ENCODE assay signal across 22 cellular contexts in the genomic region with DNA sequence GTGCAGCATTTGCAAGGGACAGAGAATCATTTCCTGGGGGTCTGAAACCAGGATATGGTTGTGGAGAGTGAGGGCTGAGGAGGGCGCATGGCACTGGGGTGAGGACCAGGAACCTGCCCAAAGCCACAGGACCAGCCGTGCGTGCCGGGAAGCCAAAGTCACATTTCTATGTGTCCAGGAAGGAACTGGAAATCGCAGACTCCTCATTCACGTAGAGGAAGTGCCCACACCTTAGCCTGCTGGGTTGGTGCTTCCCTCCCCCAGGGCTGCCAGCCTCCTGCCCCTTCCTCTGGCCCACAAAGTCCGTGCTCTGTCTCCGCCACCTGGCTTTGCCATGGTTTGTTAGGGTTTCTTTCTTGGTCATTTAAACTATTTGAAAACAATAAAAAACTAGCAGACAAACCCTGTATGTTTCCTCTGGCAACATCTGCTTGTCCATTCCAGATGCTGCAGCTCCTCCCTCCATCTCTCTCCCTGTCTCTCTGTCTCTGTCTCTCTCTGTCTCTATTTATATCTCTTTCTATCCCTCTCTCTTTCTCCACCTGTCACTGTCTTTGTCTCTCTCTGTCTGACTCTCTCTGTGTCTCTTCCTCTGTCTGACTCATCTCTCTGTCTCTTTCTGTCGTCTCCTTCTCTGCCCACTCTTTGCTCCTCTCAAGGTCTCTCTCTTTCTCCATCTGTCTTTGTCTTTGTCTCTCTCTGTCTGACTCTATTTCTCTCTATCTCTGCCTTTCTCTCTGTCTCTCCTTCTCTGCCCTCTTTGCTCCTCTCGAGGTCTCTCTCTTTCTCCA.
DNase-seq lines count a peak whose midpoint lies in the region; ATAC-seq and TF ChIP-seq lines count a peak whose summit lies in the region.
"Had no signal": no experiment of that assay in that cellular context is flagged by ENCODE, and none has a peak within 500 bp of the region (broad histone marks: within the 10 kb centered on the region; RNA-seq: fewer than 3 reads in every experiment).

No MANE protein-coding gene starts in this region.

- WGBS in heart right ventricle, 2 donors: 59 to 60% methylated on average over 10 of the region's 10 CpGs
- 60% methylated on average over 10 of the region's 10 CpGs for WGBS in right cardiac atrium

- no peak overlapping the region for H3K4me3 Mint-ChIP-seq in activated T-helper 17 cell treated with anti-CD3 and anti-CD28 coated beads, Interleukin-2, amount 50 U/mL, for 72 hours
- peak overlapping the region in 7 of 8 donors; percentile 28 to 89 (median 66) for H3K4me3 Mint-ChIP-seq in naive B cell
- H3K4me3 Mint-ChIP-seq: CD4-positive, CD25-positive, alpha-beta regulatory T cell had no signal

- H3K4me3 ChIP-seq in heart right ventricle (no peak overlapping the region), right cardiac atrium (ENCODE audit: low read length) (no peak overlapping the region), upper lobe of right lung (no peak overlapping the region)
- H3K4me3 ChIP-seq: GM23248, Peyer's patch had no signal

- H3K27me3 ChIP-seq in heart right ventricle (peaks cover 0 to 20% (median 4%) of the 10 kb centered on the region in 7 donors), right cardiac atrium (ENCODE audit: control insufficient read depth, insufficient read depth) (no peaks in the 10 kb centered on the region), upper lobe of right lung (peaks cover 5% of the 10 kb centered on the region)
- H3K27me3 ChIP-seq: Peyer's patch had no signal

- H3K36me3 Mint-ChIP-seq in activated T-helper 17 cell treated with anti-CD3 and anti-CD28 coated beads, Interleukin-2, amount 50 U/mL, for 72 hours (ENCODE audit: low read depth): no peaks in the 10 kb centered on the region
- peaks cover 8 to 17% of the 10 kb centered on the region in 2 donors for H3K36me3 Mint-ChIP-seq in naive B cell
- H3K36me3 Mint-ChIP-seq: CD4-positive, CD25-positive, alpha-beta regulatory T cell had no signal

- peaks cover 13% of the 10 kb centered on the region for H3K27me3 Mint-ChIP-seq in activated T-helper 17 cell treated with anti-CD3 and anti-CD28 coated beads, Interleukin-2, amount 50 U/mL, for 72 hours
- H3K27me3 Mint-ChIP-seq in naive B cell: no peaks in the 10 kb centered on the region

- no peak for DNase-seq in heart right ventricle
- DNase-seq in right cardiac atrium: no peak
- DNase-seq in naive B cell: peak; percentile 20
- no peak for DNase-seq in upper lobe of right lung
- DNase-seq in NCI-H510A treated with DMSO at 0.1 percent for 48 hours (lab: John Stamatoyannopoulos, UW): no peak
- no peak for DNase-seq in NAMALWA (ENCODE audit: low spot score)
- DNase-seq: Caco-2; CD4-positive, CD25-positive, alpha-beta regulatory T cell; DMS 273 treated with DMSO at 0.1 percent for 48 hours; DND-41; GM23248; HCEC 1CT; IMR-90; NCI-H1105 treated with DMSO at 0.1 percent for 48 hours; NCI-H2029 treated with DMSO at 0.1 percent for 48 hours; NCI-H226; NCI-H524; NCI-H774; Peyer's patch had no signal

- H3K27ac Mint-ChIP-seq in activated T-helper 17 cell treated with anti-CD3 and anti-CD28 coated beads, Interleukin-2, amount 50 U/mL, for 72 hours: peak overlapping the region; percentile 5
- H3K27ac Mint-ChIP-seq in naive B cell: peak overlapping the region; percentile 2 to 92 (median 86)
- H3K27ac Mint-ChIP-seq: CD4-positive, CD25-positive, alpha-beta regulatory T cell had no signal

- ATAC-seq in heart right ventricle: peak in 5 of 8 donors; percentile 17 to 55 (median 47)
- no peak for ATAC-seq in right cardiac atrium
- peak; percentile 65 for ATAC-seq in activated T-helper 17 cell treated with anti-CD3 and anti-CD28 coated beads, Interleukin-2, amount 50 U/mL, for 72 hours (replicated peaks)
- ATAC-seq in naive B cell (ENCODE audit: low read depth in 2 of 2): peak; percentile 49 to 60
- peak; percentile 23 for ATAC-seq in upper lobe of right lung
- ATAC-seq in HG03442 (IDR thresholded peaks at IDR 0.05; ENCODE audit: unreplicated experiment): no peak

- intact Hi-C loops in heart right ventricle (cut with DNase I) (loop anchor here in 3 of 10 donors (5.0 to 10.0 kb wide), 3 partner anchors 125 to 1312 kb away; no protein-coding TSS in a partner anchor), right cardiac atrium (cut with DNase I) (no loop called here), upper lobe of right lung (cut with DNase I) (no loop called here)

- H3K36me3 ChIP-seq in heart right ventricle (no peaks in the 10 kb centered on the region), upper lobe of right lung (no peaks in the 10 kb centered on the region)
- H3K36me3 ChIP-seq: Peyer's patch had no signal

- H3K27ac ChIP-seq in heart right ventricle (no peak overlapping the region), right cardiac atrium (ENCODE audit: low read length) (no peak overlapping the region), upper lobe of right lung (no peak overlapping the region)
- H3K27ac ChIP-seq: GM23248, KMS-11, Peyer's patch had no signal

- H3K9me3 Mint-ChIP-seq in activated T-helper 17 cell treated with anti-CD3 and anti-CD28 coated beads, Interleukin-2, amount 50 U/mL, for 72 hours: no peaks in the 10 kb centered on the region
- peaks cover 0 to 15% (median 8%) of the 10 kb centered on the region in 7 donors for H3K9me3 Mint-ChIP-seq in naive B cell
- H3K9me3 Mint-ChIP-seq: CD4-positive, CD25-positive, alpha-beta regulatory T cell had no signal

- peaks cover 12% of the 10 kb centered on the region for H3K4me1 Mint-ChIP-seq in activated T-helper 17 cell treated with anti-CD3 and anti-CD28 coated beads, Interleukin-2, amount 50 U/mL, for 72 hours
- H3K4me1 Mint-ChIP-seq in naive B cell: peaks cover 33 to 79% (median 43%) of the 10 kb centered on the region in 3 donors

- TF ChIP-seq CTCF in heart right ventricle (IDR thresholded peaks at IDR 0.05): no peak
- no peak for TF ChIP-seq CTCF in upper lobe of right lung (IDR thresholded peaks at IDR 0.05)

- peaks cover 0 to 9% (median 0%) of the 10 kb centered on the region in 9 donors for H3K4me1 ChIP-seq in heart right ventricle
- H3K4me1 ChIP-seq in right cardiac atrium (ENCODE audit: control insufficient read depth, insufficient read depth, low read length): no peaks in the 10 kb centered on the region
- H3K4me1 ChIP-seq in upper lobe of right lung: no peaks in the 10 kb centered on the region
- H3K4me1 ChIP-seq: Caco-2, Peyer's patch had no signal

- no peaks in the 10 kb centered on the region for H3K9me3 ChIP-seq in heart right ventricle
- H3K9me3 ChIP-seq in right cardiac atrium (ENCODE audit: control insufficient read depth, low read length): no peaks in the 10 kb centered on the region
- no peaks in the 10 kb centered on the region for H3K9me3 ChIP-seq in upper lobe of right lung
- H3K9me3 ChIP-seq: Caco-2, Peyer's patch had no signal

Comparison
In these comparisons a context has a peak if more than half of its experiments do, and no peak if none do; other contexts are left out.
1. ATAC-seq: peak in heart right ventricle (5 of 8), activated T-helper 17 cell treated with anti-CD3 and anti-CD28 coated beads, Interleukin-2, amount 50 U/mL, for 72 hours (single experiment), naive B cell (2 of 2) and upper lobe of right lung (single experiment); none in right cardiac atrium (0 of 2) and HG03442 (single experiment).